23 cellular contexts compared by ENCODE assay signal in the genomic region with DNA sequence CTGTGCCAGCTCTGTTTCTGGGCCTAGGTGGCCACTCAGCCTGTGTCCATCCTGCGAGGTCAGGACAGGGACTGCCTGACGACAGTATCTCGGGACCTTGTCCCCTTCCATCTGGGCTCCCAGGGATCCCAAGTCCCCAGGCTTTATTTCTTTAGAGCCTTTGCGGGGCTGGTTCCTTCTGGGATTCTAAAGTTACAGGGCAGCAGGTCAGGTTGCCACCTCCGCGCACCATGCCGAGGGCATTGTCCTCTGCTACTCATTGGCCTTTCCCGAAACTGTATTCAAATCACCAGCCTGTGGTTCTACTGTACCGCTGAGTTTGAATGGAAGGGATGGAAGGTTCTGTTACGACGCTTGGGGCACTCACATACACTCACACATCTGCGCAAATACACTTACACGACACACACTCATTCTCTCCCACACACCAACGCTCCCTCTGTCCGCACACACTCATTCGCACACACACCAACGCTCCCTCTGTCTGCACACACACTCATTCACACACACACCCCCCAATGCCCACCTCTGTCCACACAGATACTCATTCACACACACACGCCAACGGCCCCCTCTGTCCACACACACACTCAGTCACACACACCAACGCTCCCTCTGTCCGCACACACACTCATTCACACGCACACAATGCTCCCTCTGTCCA. TPM values are rescaled to one million over a fixed set of nuclear protein-coding genes. Genes with fewer than 3 reads are reported as not detected.
A peak's percentile ranks its signal among the peaks of the same experiment; 100 is the strongest.
DNase-seq lines count a peak whose midpoint lies in the region; ATAC-seq, FAIRE-seq and TF ChIP-seq lines count a peak whose summit lies in the region.
"Had no signal": no experiment of that assay in that cellular context is flagged by ENCODE, and none has a peak within 500 bp of the region (broad histone marks: within the 10 kb centered on the region; RNA-seq: fewer than 3 reads in every experiment).

No MANE protein-coding gene starts in this region.

- DNase-seq in HepG2 (ENCODE audit: low spot score): no peak
- no peak for DNase-seq in right lobe of liver
- no peak for DNase-seq in bronchial epithelial cell (ENCODE audit: low read depth)
- no peak for DNase-seq in mesenchymal stem cell
- DNase-seq in urothelium cell line (ENCODE audit: low spot score): no peak
- no peak for DNase-seq in CD4-positive, alpha-beta memory T cell
- no peak for DNase-seq in GM23338 (ENCODE audit: low spot score)
- DNase-seq in uterus: no peak
- DNase-seq: 8988T; ACHN; AML-193; BE2C; Calu3; CD4-positive, alpha-beta T cell; COR-L47; GF-D8; HFFc6 had no signal

- no peak overlapping the region for H2BK120ac ChIP-seq in mesenchymal stem cell (ENCODE audit: low read depth, low read length)

- H3K79me2 ChIP-seq in HepG2 (ENCODE audit: insufficient read depth, low read length) (no peaks in the 10 kb centered on the region), GM23338 (replicated peaks; ENCODE audit: insufficient read depth) (no peaks in the 10 kb centered on the region)

- H3K4me3 ChIP-seq in HepG2 (replicated peaks in 1 of 3; ENCODE audit: insufficient read depth in 1 of 3, low read depth in 2 of 3, low read length in 3 of 3) (no peak overlapping the region), right lobe of liver (no peak overlapping the region), bronchial epithelial cell (ENCODE audit: low read depth, low read length) (no peak overlapping the region), mesenchymal stem cell (ENCODE audit: insufficient read depth in 1 of 2, low read depth in 1 of 2, low read length in 2 of 2) (no peak overlapping the region), GM23338 (no peak overlapping the region), uterus (no peak overlapping the region)
- H3K4me3 ChIP-seq in CD4-positive, alpha-beta memory T cell (ENCODE audit: low read length in 2 of 2): no peak overlapping the region
- H3K4me3 ChIP-seq: A549; BLaER1 treated with 17β-estradiol and CSF1 and Interleukin-3, amounts not matched to agents 10 nM and 100 nM; GM23248; HAP-1 had no signal

- H3K9me3 Mint-ChIP-seq in CD4-positive, alpha-beta memory T cell: peaks cover 0 to 4% (median 0%) of the 10 kb centered on the region in 8 donors
- no peaks in the 10 kb centered on the region; the same call in 2 of the 3 replicates for H3K9me3 Mint-ChIP-seq in GM23338
- H3K9me3 Mint-ChIP-seq: CD4-positive, alpha-beta T cell; HFFc6 had no signal

- H4K91ac ChIP-seq in mesenchymal stem cell (ENCODE audit: low read length): peak overlapping the region; percentile 10

- no peak overlapping the region for H4K8ac ChIP-seq in mesenchymal stem cell (ENCODE audit: low read length)

- no peak overlapping the region for H2BK12ac ChIP-seq in mesenchymal stem cell (ENCODE audit: low read length in 2 of 2)

- no peak overlapping the region for H3K27ac ChIP-seq in HepG2 (ENCODE audit: extremely low read length, insufficient read depth, low read length)
- H3K27ac ChIP-seq in right lobe of liver: no peak overlapping the region
- no peak overlapping the region for H3K27ac ChIP-seq in mesenchymal stem cell (ENCODE audit: low read length, poor library complexity, severe bottlenecking)
- no peak overlapping the region for H3K27ac ChIP-seq in CD4-positive, alpha-beta memory T cell (ENCODE audit: low read depth, low read length)
- H3K27ac ChIP-seq in GM23338 (ENCODE audit: low read depth): no peak overlapping the region
- H3K27ac ChIP-seq in uterus: no peak overlapping the region
- H3K27ac ChIP-seq: A549; BLaER1 treated with 17β-estradiol and CSF1 and Interleukin-3, amounts not matched to agents 10 nM and 100 nM; GM23248 had no signal

- POLR2A ChIA-PET in HepG2 (lab: Yijun Ruan, JAX): no interaction called here
- POLR2A ChIA-PET in CD4-positive, alpha-beta memory T cell (lab: Charles Lee; ENCODE audit: partially characterized antibody): no interaction called here

- H2AFZ ChIP-seq in HepG2 (ENCODE audit: low read length) (no peak overlapping the region), mesenchymal stem cell (ENCODE audit: low read depth, low read length) (no peak overlapping the region), GM23338 (no peak overlapping the region)

- H3K4ac ChIP-seq in mesenchymal stem cell (ENCODE audit: low read depth in 1 of 2, low read length in 2 of 2): no peak overlapping the region

- no peaks in the 10 kb centered on the region for H3K27me3 Mint-ChIP-seq in CD4-positive, alpha-beta memory T cell
- H3K27me3 Mint-ChIP-seq in GM23338 (ENCODE audit: insufficient read depth, low read depth, poor library complexity): peaks cover 4% of the 10 kb centered on the region
- H3K27me3 Mint-ChIP-seq: CD4-positive, alpha-beta T cell had no signal

- no peak overlapping the region for H2AK5ac ChIP-seq in mesenchymal stem cell (ENCODE audit: low read length, severe bottlenecking)

- CTCF ChIA-PET in HepG2 (lab: Yijun Ruan, JAX; ENCODE audit: low intra/inter-chr PET ratio, low total read pairs): no interaction called here
- CTCF ChIA-PET in CD4-positive, alpha-beta memory T cell (lab: Charles Lee; ENCODE audit: partially characterized antibody): no interaction called here

- no peaks in the 10 kb centered on the region for H3K79me1 ChIP-seq in mesenchymal stem cell (replicated peaks; ENCODE audit: low read length, poor library complexity, severe bottlenecking)

- H3K9me2 ChIP-seq in GM23338 (ENCODE audit: insufficient read depth): 0 out of 2 replicates have a peak, but pooled peaks cover 3% of the 10 kb centered on the region

- H3K36me3 ChIP-seq in HepG2 (replicated peaks in 1 of 2; ENCODE audit: control insufficient read depth in 1 of 2, insufficient read depth in 2 of 2, low read length in 2 of 2) (no peaks in the 10 kb centered on the region), right lobe of liver (no peaks in the 10 kb centered on the region), bronchial epithelial cell (ENCODE audit: control insufficient read depth, insufficient read depth, low read length) (no peaks in the 10 kb centered on the region), mesenchymal stem cell (ENCODE audit: control insufficient read depth in 1 of 2, insufficient read depth in 2 of 2, low read depth in 1 of 2, low read length in 2 of 2) (no peaks in the 10 kb centered on the region), GM23338 (ENCODE audit: insufficient read depth) (no peaks in the 10 kb centered on the region), uterus (no peaks in the 10 kb centered on the region)
- no peaks in the 10 kb centered on the region for H3K36me3 ChIP-seq in CD4-positive, alpha-beta memory T cell (ENCODE audit: insufficient read depth, low read length)
- H3K36me3 ChIP-seq: BE2C; BLaER1 treated with 17β-estradiol and CSF1 and Interleukin-3, amounts not matched to agents 10 nM and 100 nM; HAP-1 had no signal

- H3K27ac Mint-ChIP-seq in CD4-positive, alpha-beta memory T cell: no peak overlapping the region
- no peak overlapping the region for H3K27ac Mint-ChIP-seq in GM23338
- H3K27ac Mint-ChIP-seq: CD14-positive monocyte; CD4-positive, alpha-beta T cell; HFFc6 had no signal

- no peak overlapping the region for H3K4me3 Mint-ChIP-seq in CD4-positive, alpha-beta memory T cell
- no peak overlapping the region for H3K4me3 Mint-ChIP-seq in GM23338
- H3K4me3 Mint-ChIP-seq: CD14-positive monocyte; CD4-positive, alpha-beta T cell; HFFc6 had no signal

- no peak overlapping the region for H2BK5ac ChIP-seq in mesenchymal stem cell (ENCODE audit: low read depth, low read length, poor library complexity, severe bottlenecking)

- H3K36me3 Mint-ChIP-seq in CD4-positive, alpha-beta memory T cell: no peaks in the 10 kb centered on the region
- no peaks in the 10 kb centered on the region; the same call in 2 of the 3 replicates for H3K36me3 Mint-ChIP-seq in GM23338 (ENCODE audit: low read depth)
- H3K36me3 Mint-ChIP-seq: CD14-positive monocyte had no signal

- no peak overlapping the region for H3K14ac ChIP-seq in mesenchymal stem cell (ENCODE audit: low read length in 2 of 2)

- H3K4me1 ChIP-seq in HepG2 (ENCODE audit: insufficient read depth, low read length) (peaks cover 6% of the 10 kb centered on the region; the same call in 1 of the 2 replicates), right lobe of liver (no peaks in the 10 kb centered on the region), mesenchymal stem cell (ENCODE audit: control insufficient read depth, insufficient read depth, low read depth, low read length) (peaks cover 3% of the 10 kb centered on the region), GM23338 (ENCODE audit: insufficient read depth) (no peaks in the 10 kb centered on the region), uterus (no peaks in the 10 kb centered on the region)
- H3K4me1 ChIP-seq in CD4-positive, alpha-beta memory T cell (ENCODE audit: insufficient read depth, low read length): no peaks in the 10 kb centered on the region
- H3K4me1 ChIP-seq: A549; BE2C; BLaER1 treated with 17β-estradiol and CSF1 and Interleukin-3, amounts not matched to agents 10 nM and 100 nM; HAP-1 had no signal

- WGBS in HepG2 (ENCODE audit: low lambda C conversion rate): 56% methylated on average over 22 of the region's 22 CpGs
- 95% methylated on average over 12 of the region's 22 CpGs for WGBS in right lobe of liver (ENCODE audit: insufficient coverage, low coverage, low lambda C conversion rate, missing lambda C conversion rate)
- 91% methylated on average over 21 of the region's 22 CpGs for WGBS in mesenchymal stem cell

- no peak overlapping the region for H3K9ac ChIP-seq in HepG2 (ENCODE audit: insufficient read depth, low read depth, low read length)
- H3K9ac ChIP-seq in mesenchymal stem cell (ENCODE audit: low read length): no peak overlapping the region
- H3K9ac ChIP-seq: BLaER1 treated with 17β-estradiol and CSF1 and Interleukin-3, amounts not matched to agents 10 nM and 100 nM; GM23248 had no signal

- H3K23ac ChIP-seq in mesenchymal stem cell (ENCODE audit: low read length in 2 of 2): no peak overlapping the region

- H4K20me1 ChIP-seq in HepG2 (ENCODE audit: insufficient read depth, low read length): no peaks in the 10 kb centered on the region
- H4K20me1 ChIP-seq in GM23338 (replicated peaks; ENCODE audit: insufficient read depth): no peaks in the 10 kb centered on the region
- H4K20me1 ChIP-seq: BLaER1 treated with 17β-estradiol and CSF1 and Interleukin-3, amounts not matched to agents 10 nM and 100 nM had no signal

- no TSS peak for BruUV-seq in HepG2 (replicated peaks; lab: Mats Ljungman, UMichigan)

- ATAC-seq in HepG2: peak; percentile 47; the same call in 2 of the 3 replicates
- no peak for ATAC-seq in right lobe of liver
- no peak for ATAC-seq in GM23338
- ATAC-seq: A549 had no signal

- no peak overlapping the region for H3K18ac ChIP-seq in mesenchymal stem cell (ENCODE audit: low read depth in 1 of 2, low read length in 2 of 2)

- H3K4me2 ChIP-seq in HepG2 (ENCODE audit: low read depth, low read length): no peak overlapping the region
- no peak overlapping the region for H3K4me2 ChIP-seq in mesenchymal stem cell (ENCODE audit: low read length, poor library complexity, severe bottlenecking)
- no peak overlapping the region for H3K4me2 ChIP-seq in GM23338
- H3K4me2 ChIP-seq: A549; BLaER1 treated with 17β-estradiol and CSF1 and Interleukin-3, amounts not matched to agents 10 nM and 100 nM had no signal

- intact Hi-C loops in HepG2 (cut with micrococcal nuclease; ENCODE audit: unreplicated experiment) (no loop called here), right lobe of liver (cut with DNase I) (no loop called here), uterus (cut with DNase I; ENCODE audit: low total_unique reads) (no loop called here)
- intact Hi-C loops in CD4-positive, alpha-beta memory T cell (cut with micrococcal nuclease): no loop called here

- H3K9me3 ChIP-seq in HepG2 (ENCODE audit: low read length) (no peaks in the 10 kb centered on the region), right lobe of liver (no peaks in the 10 kb centered on the region), mesenchymal stem cell (ENCODE audit: control insufficient read depth, low read length) (no peaks in the 10 kb centered on the region), uterus (no peaks in the 10 kb centered on the region)
- H3K9me3 ChIP-seq in CD4-positive, alpha-beta memory T cell (ENCODE audit: control insufficient read depth in 1 of 2, low read length in 2 of 2): no peaks in the 10 kb centered on the region
- H3K9me3 ChIP-seq: A549, BE2C, HAP-1 had no signal

- no peak overlapping the region for H2BK15ac ChIP-seq in mesenchymal stem cell (ENCODE audit: low read depth, poor library complexity, severe bottlenecking)

- H3K27me3 ChIP-seq in HepG2 (ENCODE audit: control insufficient read depth in 1 of 2, insufficient read depth in 2 of 2, low read length in 2 of 2) (peaks cover 0 to 36% of the 10 kb centered on the region in 2 experiments; a peak in 2 of 5 replicates), right lobe of liver (no peaks in the 10 kb centered on the region), bronchial epithelial cell (ENCODE audit: control insufficient read depth, insufficient read depth, low read length) (no peaks in the 10 kb centered on the region), mesenchymal stem cell (ENCODE audit: control insufficient read depth in 1 of 2, insufficient read depth in 1 of 2, low read length in 2 of 2) (no peaks in the 10 kb centered on the region), GM23338 (ENCODE audit: insufficient read depth) (no peaks in the 10 kb centered on the region), uterus (no peaks in the 10 kb centered on the region)
- no peaks in the 10 kb centered on the region for H3K27me3 ChIP-seq in CD4-positive, alpha-beta memory T cell (ENCODE audit: insufficient read depth, low read length)
- H3K27me3 ChIP-seq: BE2C; BLaER1 treated with 17β-estradiol and CSF1 and Interleukin-3, amounts not matched to agents 10 nM and 100 nM had no signal

- in situ Hi-C loops in HepG2 (cut with HindIII; ENCODE audit: extremely low pct_ligation_motif_present, low pct_unique_long_range_greater_than_20kb): no loop called here

- H3F3A ChIP-seq in GM23338 (replicated peaks; ENCODE audit: low read depth): no peaks in the 10 kb centered on the region

- no peak for TF ChIP-seq EP300 in HepG2 (IDR thresholded peaks at IDR 0.05; ENCODE audit: low read depth in 2 of 2, low read length in 2 of 2)
- no peak for TF ChIP-seq EP300 in HepG2 (CRISPR knock-in tag; IDR thresholded peaks at IDR 0.05; ENCODE audit: borderline replicate concordance)

- H3K4me1 Mint-ChIP-seq in CD4-positive, alpha-beta memory T cell: no peaks in the 10 kb centered on the region
- no peaks in the 10 kb centered on the region; the same call in 2 of the 3 replicates for H3K4me1 Mint-ChIP-seq in GM23338
- H3K4me1 Mint-ChIP-seq: CD14-positive monocyte had no signal

- TF ChIP-seq POLR2A in HepG2 (IDR thresholded peaks at IDR 0.05; ENCODE audit: insufficient read depth in 1 of 2, low read depth in 2 of 2, low read length in 2 of 2) (no peak), right lobe of liver (IDR thresholded peaks at IDR 0.05) (no peak), uterus (IDR thresholded peaks at IDR 0.05) (no peak)

- TF ChIP-seq RAD21 in HepG2 (CRISPR knock-in tag; IDR thresholded peaks at IDR 0.05): no peak

- FAIRE-seq in HepG2 (lab: Jason Lieb, UNC): no peak
- peak; percentile 47 for FAIRE-seq in bronchial epithelial cell (lab: Jason Lieb, UNC)
- peak; percentile 93 for FAIRE-seq in urothelium cell line (lab: Jason Lieb, UNC)
- FAIRE-seq: A549, H54 had no signal

- TF ChIP-seq CTCF in HepG2 (CRISPR knock-in tag; IDR thresholded peaks at IDR 0.05) (no peak), right lobe of liver (IDR thresholded peaks at IDR 0.05) (no peak), bronchial epithelial cell (IDR thresholded peaks at IDR 0.05; ENCODE audit: insufficient read depth, low read length, severe bottlenecking) (no peak), GM23338 (conservative IDR thresholded peaks at IDR 0.05; ENCODE audit: low read depth in 2 of 2) (no peak), uterus (IDR thresholded peaks at IDR 0.05) (no peak)

RNA-seq across cellular contexts. Expression of gene THBS2, which starts 59.8 kb away (rescaled TPM):
- total RNA-seq in HepG2 (2016; rRNA removed; fragmentation: Illumina TruSeq; extraction: Trizol) (0.08 and 0.15 TPM in 2 replicates), right lobe of liver (10 to 100 TPM in 1 of 6 experiments, 1 to 10 TPM in 5; 2.7 to 28.7 (median 7.8) TPM), bronchial epithelial cell (3.6 and 8.7 TPM in 2 replicates), uterus (100 to 1,000 TPM in 2 of 4 donors, 10 to 100 TPM in 2; 84.0 to 224 (median 136) TPM)
- not detected in 2 replicates for total RNA-seq in HepG2 (2016; cell fraction: cytosol; rRNA removed; fragmentation: Illumina TruSeq; extraction: Trizol; ENCODE audit: low read depth)
- 0.10 and 0.30 TPM in 2 replicates for total RNA-seq in HepG2 (2016; cell fraction: insoluble cytoplasmic fraction; rRNA removed; fragmentation: Illumina TruSeq; extraction: Trizol)
- total RNA-seq in HepG2 (2016; cell fraction: membrane; rRNA removed; fragmentation: Illumina TruSeq; extraction: Trizol): 0.31 TPM in 1 of 2 replicates, not detected in the other
- 0.31 and 0.41 TPM in 2 replicates for total RNA-seq in HepG2 (2016; cell fraction: nucleus; rRNA removed; fragmentation: Illumina TruSeq; extraction: Trizol)
- polyA plus RNA-seq in HepG2 (2011; rRNA removed) (0.12 and 0.26 TPM in 2 replicates), GM23338 (2016; fragmentation: Nextera tagmentation; extraction: Ambion mirVana) (7.8 and 7.9 TPM in 2 replicates)
- polyA plus RNA-seq in HepG2 (2011; cell fraction: cytosol; rRNA removed): 0.05 and 0.24 TPM in 2 replicates
- polyA plus RNA-seq in HepG2 (2011; cell fraction: nucleus; rRNA removed): 0.28 and 0.40 TPM in 2 replicates
- 0.05 and 0.27 TPM in 2 replicates for polyA plus RNA-seq in HepG2 (2012)
- 0.05 TPM in 1 of 2 replicates, not detected in the other for polyA plus RNA-seq in HepG2 (2016; cell fraction: cytosol; fragmentation: Illumina TruSeq; extraction: Trizol; ENCODE audit: low read depth)
- polyA plus RNA-seq in HepG2 (2016; cell fraction: insoluble cytoplasmic fraction; fragmentation: Illumina TruSeq; extraction: Trizol; ENCODE audit: low read depth): not detected in 2 replicates
- polyA plus RNA-seq in HepG2 (2016; cell fraction: membrane; fragmentation: Illumina TruSeq; extraction: Trizol; ENCODE audit: low read depth): not detected in 2 replicates
- 0.48 and 1.0 TPM in 2 replicates for polyA plus RNA-seq in HepG2 (2016; cell fraction: nucleus; fragmentation: Illumina TruSeq; extraction: Trizol; ENCODE audit: insufficient read depth, low read depth)
- polyA minus RNA-seq in HepG2 (2011; rRNA and poly(A)+ RNA removed; ENCODE audit: low replicate concordance): 0.75 and 0.82 TPM in 2 replicates
- polyA minus RNA-seq in HepG2 (2011; cell fraction: cytosol; rRNA and poly(A)+ RNA removed): 0.20 TPM in 1 of 2 replicates, not detected in the other
- 0.13 and 0.75 TPM in 2 replicates for polyA minus RNA-seq in HepG2 (2011; cell fraction: nucleus; rRNA and poly(A)+ RNA removed)
- 1.1 TPM for polyA plus RNA-seq in mesenchymal stem cell (2013, experiment 1 of 2)
- 1.2 TPM for polyA plus RNA-seq in mesenchymal stem cell (2013, experiment 2 of 2)
- total RNA-seq in CD4-positive, alpha-beta memory T cell: not detected
- polyA plus RNA-seq in CD4-positive, alpha-beta memory T cell: under 1 TPM; 0.09 to 0.14 TPM
- 40.7 and 44.7 TPM in 2 replicates for total RNA-seq in GM23338 (2014; rRNA removed; shearing (Covaris generic))
- total RNA-seq: Calu3; CD4-positive, alpha-beta T cell had no signal
